ENCODE assay signal across 1 cellular context in genomic region chr2:25164526-25164925, GRCh38.
TF ChIP-seq lines count a peak whose summit lies in the region.

No MANE protein-coding gene starts in this region.

TF ChIP-seq in SK-N-SH treated with all-trans-retinoic acid at 6 μM for 48 hours, 23 proteins besides CTCF, POLR2A, EP300 and RAD21:
- TF ChIP-seq ZNF70 (CRISPR knock-in tag; IDR thresholded peaks at IDR 0.05) (no peak), PATZ1 (CRISPR knock-in tag; IDR thresholded peaks at IDR 0.05; ENCODE audit: borderline replicate concordance) (no peak), ZC3H10 (CRISPR knock-in tag; IDR thresholded peaks at IDR 0.05) (no peak), ZFP30 (CRISPR knock-in tag; IDR thresholded peaks at IDR 0.05) (no peak), ZNF8 (CRISPR knock-in tag; IDR thresholded peaks at IDR 0.05) (no peak), CSDC2 (CRISPR knock-in tag; IDR thresholded peaks at IDR 0.05) (no peak), PPARA (CRISPR knock-in tag; IDR thresholded peaks at IDR 0.05; ENCODE audit: borderline replicate concordance) (no peak), BACH2 (CRISPR knock-in tag; IDR thresholded peaks at IDR 0.05; ENCODE audit: borderline replicate concordance) (no peak), ISL1 (CRISPR knock-in tag; IDR thresholded peaks at IDR 0.05) (no peak), TSHZ2 (CRISPR knock-in tag; IDR thresholded peaks at IDR 0.05) (no peak), SNAI2 (CRISPR knock-in tag; IDR thresholded peaks at IDR 0.05) (no peak), RARB (CRISPR knock-in tag; IDR thresholded peaks at IDR 0.05) (no peak), ARNTL (CRISPR knock-in tag; IDR thresholded peaks at IDR 0.05; ENCODE audit: borderline replicate concordance, low read depth) (no peak), GLIS3 (CRISPR knock-in tag; IDR thresholded peaks at IDR 0.05) (no peak), TCF4 (CRISPR knock-in tag; IDR thresholded peaks at IDR 0.05; ENCODE audit: borderline replicate concordance) (no peak), ESRRG (CRISPR knock-in tag; IDR thresholded peaks at IDR 0.05) (no peak), POU6F1 (CRISPR knock-in tag; IDR thresholded peaks at IDR 0.05; ENCODE audit: borderline replicate concordance, low read depth) (no peak), OSR1 (CRISPR knock-in tag; IDR thresholded peaks at IDR 0.05) (no peak), ZFP3 (CRISPR knock-in tag; IDR thresholded peaks at IDR 0.05) (no peak)
